8 cellular contexts compared by ENCODE assay signal in genomic region chr19:38849147-38849745, GRCh38. TPM values are rescaled to one million over a fixed set of nuclear protein-coding genes. Genes with fewer than 3 reads are reported as not detected.
DNase-seq lines count a peak whose midpoint lies in the region; ATAC-seq and TF ChIP-seq lines count a peak whose summit lies in the region.

No MANE protein-coding gene starts in this region.

- H3K36me3 Mint-ChIP-seq in CD8-positive, alpha-beta memory T cell = peaks cover 12 to 62% (median 22%) of the 10 kb centered on the region in 3 donors
- H3K36me3 Mint-ChIP-seq in activated T-helper 2 cell treated with anti-CD3 and anti-CD28 coated beads, Interferon-gamma antibody, Interleukin-2, Interleukin-4, amounts not matched to agents 10 μg/mL and 5 μg/mL and 100 μg/mL, durations not matched to agents 14 hours and 24 hours and 36 hours (ENCODE audit: low read depth) = peaks cover 48% of the 10 kb centered on the region
- peaks cover 5 to 48% (median 21%) of the 10 kb centered on the region in 3 donors for H3K36me3 Mint-ChIP-seq in naive thymus-derived CD8-positive, alpha-beta T cell
- H3K36me3 Mint-ChIP-seq in stimulated activated memory B cell treated with anti-CD40 and anti-IgM and Interleukin-4, amounts not matched to agents 10 μg/mL and 1 μg/mL and 100 μg/mL, for 72 hours = peaks cover 46% of the 10 kb centered on the region

- H3K27ac Mint-ChIP-seq in CD8-positive, alpha-beta memory T cell = peak overlapping the region; percentile 78 to 100 (median 98)
- peak overlapping the region; percentile 99 for H3K27ac Mint-ChIP-seq in activated T-helper 2 cell treated with anti-CD3 and anti-CD28 coated beads, Interferon-gamma antibody, Interleukin-2, Interleukin-4, amounts not matched to agents 10 μg/mL and 5 μg/mL and 100 μg/mL, durations not matched to agents 14 hours and 24 hours and 36 hours
- peak overlapping the region; percentile 88 to 100 (median 98) for H3K27ac Mint-ChIP-seq in naive thymus-derived CD8-positive, alpha-beta T cell
- H3K27ac Mint-ChIP-seq in stimulated activated memory B cell treated with anti-CD40 and anti-IgM and Interleukin-4, amounts not matched to agents 10 μg/mL and 1 μg/mL and 100 μg/mL, for 72 hours = peak overlapping the region; percentile 97

- peak overlapping the region; percentile 88 for H3K4me3 ChIP-seq in CD8-positive, alpha-beta memory T cell (ENCODE audit: low read length)
- H3K4me3 ChIP-seq in GM23248 = peak overlapping the region; percentile 86
- peak overlapping the region; percentile 84 for H3K4me3 ChIP-seq in fibroblast of mammary gland (ENCODE audit: control insufficient read depth, low read depth, low read length)

- peaks cover 0 to 15% of the 10 kb centered on the region in 2 donors for H3K27me3 Mint-ChIP-seq in CD8-positive, alpha-beta memory T cell
- H3K27me3 Mint-ChIP-seq in activated T-helper 2 cell treated with anti-CD3 and anti-CD28 coated beads, Interferon-gamma antibody, Interleukin-2, Interleukin-4, amounts not matched to agents 10 μg/mL and 5 μg/mL and 100 μg/mL, durations not matched to agents 14 hours and 24 hours and 36 hours (ENCODE audit: low read depth) = no peaks in the 10 kb centered on the region
- H3K27me3 Mint-ChIP-seq in naive thymus-derived CD8-positive, alpha-beta T cell = peaks cover 0 to 3% (median 0%) of the 10 kb centered on the region in 5 donors
- no peaks in the 10 kb centered on the region for H3K27me3 Mint-ChIP-seq in stimulated activated memory B cell treated with anti-CD40 and anti-IgM and Interleukin-4, amounts not matched to agents 10 μg/mL and 1 μg/mL and 100 μg/mL, for 72 hours

- ATAC-seq in naive thymus-derived CD8-positive, alpha-beta T cell = peak; percentile 19 to 26
- ATAC-seq in stimulated activated memory B cell treated with anti-CD40 and anti-IgM and Interleukin-4, amounts not matched to agents 10 μg/mL and 1 μg/mL and 100 μg/mL, for 72 hours = peak; percentile 46

- no peak for TF ChIP-seq CTCF in RWPE1 (conservative IDR thresholded peaks at IDR 0.05; ENCODE audit: low read depth)
- no peak for TF ChIP-seq CTCF in fibroblast of mammary gland (conservative IDR thresholded peaks at IDR 0.05; ENCODE audit: control insufficient read depth, insufficient read depth, low read depth, low read length)

- H3K4me2 ChIP-seq in GM23248 (ENCODE audit: unreplicated experiment) = peak overlapping the region; percentile 93

- H3K27ac ChIP-seq in CD8-positive, alpha-beta memory T cell (ENCODE audit: low read depth, low read length) = peak overlapping the region; percentile 83
- H3K27ac ChIP-seq in GM23248 = peak overlapping the region; percentile 97
- peak overlapping the region; percentile 99 for H3K27ac ChIP-seq in RWPE1

- 1% methylated on average over 42 to 53 of the region's 57 CpGs for WGBS in GM23248 (ENCODE audit: low coverage in 1 of 2, low lambda C conversion rate in 2 of 2, missing lambda C conversion rate in 2 of 2), 2 experiments

- peaks cover 46% of the 10 kb centered on the region for H3K36me3 ChIP-seq in CD8-positive, alpha-beta memory T cell (ENCODE audit: insufficient read depth, low read length)
- H3K36me3 ChIP-seq in GM23248 (ENCODE audit: low read depth) = peaks cover 31% of the 10 kb centered on the region

- no peaks in the 10 kb centered on the region for H3K9me3 ChIP-seq in CD8-positive, alpha-beta memory T cell (ENCODE audit: low read length)
- no peaks in the 10 kb centered on the region for H3K9me3 ChIP-seq in GM23248 (ENCODE audit: low read depth)

- in situ Hi-C loops in GM23248 (cut with MboI) = no loop called here

- H3K79me2 ChIP-seq in GM23248 (ENCODE audit: insufficient read depth) = peaks cover 49% of the 10 kb centered on the region

- H3K9me3 Mint-ChIP-seq in CD8-positive, alpha-beta memory T cell = no peaks in the 10 kb centered on the region
- H3K9me3 Mint-ChIP-seq in activated T-helper 2 cell treated with anti-CD3 and anti-CD28 coated beads, Interferon-gamma antibody, Interleukin-2, Interleukin-4, amounts not matched to agents 10 μg/mL and 5 μg/mL and 100 μg/mL, durations not matched to agents 14 hours and 24 hours and 36 hours = no peaks in the 10 kb centered on the region
- peaks cover 0 to 4% (median 0%) of the 10 kb centered on the region in 9 donors for H3K9me3 Mint-ChIP-seq in naive thymus-derived CD8-positive, alpha-beta T cell
- H3K9me3 Mint-ChIP-seq in stimulated activated memory B cell treated with anti-CD40 and anti-IgM and Interleukin-4, amounts not matched to agents 10 μg/mL and 1 μg/mL and 100 μg/mL, for 72 hours = no peaks in the 10 kb centered on the region

- peaks cover 59 to 69% (median 69%) of the 10 kb centered on the region in 3 donors for H3K4me1 Mint-ChIP-seq in CD8-positive, alpha-beta memory T cell
- peaks cover 37% of the 10 kb centered on the region for H3K4me1 Mint-ChIP-seq in activated T-helper 2 cell treated with anti-CD3 and anti-CD28 coated beads, Interferon-gamma antibody, Interleukin-2, Interleukin-4, amounts not matched to agents 10 μg/mL and 5 μg/mL and 100 μg/mL, durations not matched to agents 14 hours and 24 hours and 36 hours (ENCODE audit: low read depth)
- peaks cover 31 to 67% (median 61%) of the 10 kb centered on the region in 4 donors for H3K4me1 Mint-ChIP-seq in naive thymus-derived CD8-positive, alpha-beta T cell
- H3K4me1 Mint-ChIP-seq in stimulated activated memory B cell treated with anti-CD40 and anti-IgM and Interleukin-4, amounts not matched to agents 10 μg/mL and 1 μg/mL and 100 μg/mL, for 72 hours = peaks cover 56% of the 10 kb centered on the region

- H3F3A ChIP-seq in GM23248 (ENCODE audit: insufficient read depth) = peaks cover 24% of the 10 kb centered on the region

- H3K27me3 ChIP-seq in CD8-positive, alpha-beta memory T cell (ENCODE audit: insufficient read depth, low read length, poor library complexity, severe bottlenecking) = no peaks in the 10 kb centered on the region
- H3K27me3 ChIP-seq in GM23248 (replicated peaks; ENCODE audit: insufficient read depth) = no peaks in the 10 kb centered on the region

- intact Hi-C loops in activated T-helper 2 cell treated with anti-CD3 and anti-CD28 coated beads, Interferon-gamma antibody, Interleukin-2, Interleukin-4, amounts not matched to agents 10 μg/mL and 5 μg/mL and 100 μg/mL, durations not matched to agents 14 hours and 24 hours and 36 hours (cut with micrococcal nuclease) = loop anchor here (10.0 kb wide), 1 partner anchor 496 kb away; the partner anchor contains the start of gene SAMD4B

- peak; percentile 94 to 99 (median 97) for DNase-seq in CD8-positive, alpha-beta memory T cell
- DNase-seq in GM23248 (peak; percentile 98), M059J (ENCODE audit: low read depth) (peak; percentile 90), RWPE1 (ENCODE audit: low spot score) (peak; percentile 98), fibroblast of mammary gland (ENCODE audit: low read depth) (peak; percentile 92)
- peak; percentile 95 for DNase-seq in activated T-helper 2 cell treated with anti-CD3 and anti-CD28 coated beads, Interferon-gamma antibody, Interleukin-2, Interleukin-4, amounts not matched to agents 10 μg/mL and 5 μg/mL and 100 μg/mL, durations not matched to agents 14 hours and 24 hours and 36 hours (ENCODE audit: low spot score)
- peak; percentile 94 to 100 (median 97) for DNase-seq in naive thymus-derived CD8-positive, alpha-beta T cell

- H3K4me1 ChIP-seq in CD8-positive, alpha-beta memory T cell (ENCODE audit: insufficient read depth, low read length) = peaks cover 65% of the 10 kb centered on the region
- H3K4me1 ChIP-seq in GM23248 (ENCODE audit: insufficient read depth) = peaks cover 13% of the 10 kb centered on the region; the same call in 1 of the 2 replicates

- H3K4me3 Mint-ChIP-seq in CD8-positive, alpha-beta memory T cell = peak overlapping the region; percentile 60 to 97 (median 94)
- peak overlapping the region; percentile 90 for H3K4me3 Mint-ChIP-seq in activated T-helper 2 cell treated with anti-CD3 and anti-CD28 coated beads, Interferon-gamma antibody, Interleukin-2, Interleukin-4, amounts not matched to agents 10 μg/mL and 5 μg/mL and 100 μg/mL, durations not matched to agents 14 hours and 24 hours and 36 hours (ENCODE audit: low read depth)
- peak overlapping the region; percentile 92 to 99 (median 94) for H3K4me3 Mint-ChIP-seq in naive thymus-derived CD8-positive, alpha-beta T cell
- H3K4me3 Mint-ChIP-seq in stimulated activated memory B cell treated with anti-CD40 and anti-IgM and Interleukin-4, amounts not matched to agents 10 μg/mL and 1 μg/mL and 100 μg/mL, for 72 hours = peak overlapping the region; percentile 93

- CTCF ChIA-PET in CD8-positive, alpha-beta memory T cell (lab: Charles Lee) = interaction anchor here (0.6 to 2.4 kb wide), 13 partner anchors 9 to 101 kb away, joined by 3 to 13 read pairs (median 4); partner anchors contain the start of genes ECH1, MRPS12, NFKBIB and RINL
- CTCF ChIA-PET in RWPE1 (lab: Yijun Ruan, JAX) = interaction anchor here (0.8 kb wide), 1 partner anchor 10 kb away, joined by 6 read pairs; no protein-coding TSS in a partner anchor

- POLR2A ChIA-PET in CD8-positive, alpha-beta memory T cell (lab: Charles Lee) = interaction anchor here (0.5 to 4.8 kb wide), 18 partner anchors 8 to 1751 kb away, joined by 3 to 59 read pairs (median 5); partner anchors contain the start of genes ACTN4, ECH1, FAM98C and MRPS12
- POLR2A ChIA-PET in RWPE1 (lab: Yijun Ruan, JAX; ENCODE audit: low non-redundant PET) = interaction anchor here (0.5 to 1.3 kb wide), 4 partner anchors 9 to 81 kb away, joined by 3 to 5 read pairs (median 3); partner anchors contain the start of genes MRPS12 and SARS2
- POLR2A ChIA-PET in naive thymus-derived CD8-positive, alpha-beta T cell (lab: Charles Lee) = interaction anchor here (0.6 to 9.5 kb wide), 23 partner anchors 9 to 1041 kb away, joined by 3 to 302 read pairs (median 5); partner anchors contain the start of genes ECH1, EIF3K, FAM98C and MAP4K1

- peak overlapping the region; percentile 96 for H3K9ac ChIP-seq in GM23248

- no peak overlapping the region for H2AFZ ChIP-seq in GM23248

- H3K9me2 ChIP-seq in GM23248 (ENCODE audit: insufficient read depth) = no peaks in the 10 kb centered on the region

- peaks cover 7% of the 10 kb centered on the region; the same call in 1 of the 2 replicates for H4K20me1 ChIP-seq in GM23248 (ENCODE audit: insufficient read depth)

RNA-seq across cellular contexts. Expression of gene HNRNPL, which starts 0.5 kb away (rescaled TPM):
- 100 to 1,000 TPM; 656 to 679 TPM for total RNA-seq in CD8-positive, alpha-beta memory T cell
- 73.4 TPM for polyA plus RNA-seq in CD8-positive, alpha-beta memory T cell
- total RNA-seq in GM23248 (2014; rRNA removed; shearing (Covaris generic)) = 208 and 245 TPM in 2 replicates
- 123 and 126 TPM in 2 replicates for polyA plus RNA-seq in GM23248 (2016; fragmentation: Nextera tagmentation; extraction: Ambion mirVana)
- total RNA-seq in M059J (2014; rRNA removed; shearing (Covaris generic)) = 208 and 271 TPM in 2 replicates
- 700 and 708 TPM in 2 replicates for total RNA-seq in activated T-helper 2 cell treated with anti-CD3 and anti-CD28 coated beads, Interferon-gamma antibody, Interleukin-2, Interleukin-4, amounts not matched to agents 10 μg/mL and 5 μg/mL and 100 μg/mL, durations not matched to agents 14 hours and 24 hours and 36 hours
- total RNA-seq in naive thymus-derived CD8-positive, alpha-beta T cell = 100 to 1,000 TPM; 390 to 406 TPM
- polyA plus RNA-seq in naive thymus-derived CD8-positive, alpha-beta T cell = 10 to 100 TPM; 70.6 to 77.6 (median 71.4) TPM

RNA-seq across cellular contexts. Expression of gene ECH1, which starts 17.7 kb away (rescaled TPM):
- total RNA-seq in CD8-positive, alpha-beta memory T cell = 100 to 1,000 TPM; 111 to 114 TPM
- polyA plus RNA-seq in CD8-positive, alpha-beta memory T cell = 272 TPM
- 29.7 and 31.6 TPM in 2 replicates for total RNA-seq in GM23248 (2014; rRNA removed; shearing (Covaris generic))
- polyA plus RNA-seq in GM23248 (2016; fragmentation: Nextera tagmentation; extraction: Ambion mirVana) = 106 and 107 TPM in 2 replicates
- total RNA-seq in M059J (2014; rRNA removed; shearing (Covaris generic)) = 31.9 and 33.0 TPM in 2 replicates
- total RNA-seq in activated T-helper 2 cell treated with anti-CD3 and anti-CD28 coated beads, Interferon-gamma antibody, Interleukin-2, Interleukin-4, amounts not matched to agents 10 μg/mL and 5 μg/mL and 100 μg/mL, durations not matched to agents 14 hours and 24 hours and 36 hours = 180 and 183 TPM in 2 replicates
- total RNA-seq in naive thymus-derived CD8-positive, alpha-beta T cell = 100 to 1,000 TPM; 118 to 138 TPM
- polyA plus RNA-seq in naive thymus-derived CD8-positive, alpha-beta T cell = 100 to 1,000 TPM; 218 to 291 (median 238) TPM

RNA-seq across cellular contexts. Expression of gene RINL, which starts 28.8 kb away (rescaled TPM):
- total RNA-seq in CD8-positive, alpha-beta memory T cell = 10 to 100 TPM; 82.3 to 85.4 TPM
- 42.6 TPM for polyA plus RNA-seq in CD8-positive, alpha-beta memory T cell
- 1.0 and 5.8 TPM in 2 replicates for total RNA-seq in GM23248 (2014; rRNA removed; shearing (Covaris generic))
- 2.0 and 2.6 TPM in 2 replicates for polyA plus RNA-seq in GM23248 (2016; fragmentation: Nextera tagmentation; extraction: Ambion mirVana)
- total RNA-seq in M059J (2014; rRNA removed; shearing (Covaris generic)) = 0.57 and 1.0 TPM in 2 replicates
- 70.2 and 73.4 TPM in 2 replicates for total RNA-seq in activated T-helper 2 cell treated with anti-CD3 and anti-CD28 coated beads, Interferon-gamma antibody, Interleukin-2, Interleukin-4, amounts not matched to agents 10 μg/mL and 5 μg/mL and 100 μg/mL, durations not matched to agents 14 hours and 24 hours and 36 hours
- 10 to 100 TPM; 52.9 to 55.0 TPM for total RNA-seq in naive thymus-derived CD8-positive, alpha-beta T cell
- polyA plus RNA-seq in naive thymus-derived CD8-positive, alpha-beta T cell = 10 to 100 TPM; 29.9 to 64.7 (median 40.5) TPM

RNA-seq across cellular contexts. Expression of gene LGALS4, which starts 36.5 kb away (rescaled TPM):
- 1 to 10 TPM; 1.2 to 1.8 TPM for total RNA-seq in CD8-positive, alpha-beta memory T cell
- 0.44 TPM for polyA plus RNA-seq in CD8-positive, alpha-beta memory T cell
- total RNA-seq in GM23248 (2014; rRNA removed; shearing (Covaris generic)) = not detected in 2 replicates
- polyA plus RNA-seq in GM23248 (2016; fragmentation: Nextera tagmentation; extraction: Ambion mirVana) = 0.19 TPM in 1 of 2 replicates, not detected in the other
- not detected in 2 replicates for total RNA-seq in M059J (2014; rRNA removed; shearing (Covaris generic))
- total RNA-seq in activated T-helper 2 cell treated with anti-CD3 and anti-CD28 coated beads, Interferon-gamma antibody, Interleukin-2, Interleukin-4, amounts not matched to agents 10 μg/mL and 5 μg/mL and 100 μg/mL, durations not matched to agents 14 hours and 24 hours and 36 hours = 1.6 and 2.0 TPM in 2 replicates
- 10 to 100 TPM in 1 of 2 experiments, 1 to 10 TPM in 1; 9.6 to 10.7 TPM for total RNA-seq in naive thymus-derived CD8-positive, alpha-beta T cell
- under 1 TPM in 1 of 3 donors, not detected in 2; 0.27 TPM for polyA plus RNA-seq in naive thymus-derived CD8-positive, alpha-beta T cell

RNA-seq across cellular contexts. Expression of gene SIRT2, which starts 50.2 kb away (rescaled TPM):
- 10 to 100 TPM; 33.6 to 36.5 TPM for total RNA-seq in CD8-positive, alpha-beta memory T cell
- polyA plus RNA-seq in CD8-positive, alpha-beta memory T cell = 51.2 TPM
- 57.9 and 64.4 TPM in 2 replicates for total RNA-seq in GM23248 (2014; rRNA removed; shearing (Covaris generic))
- polyA plus RNA-seq in GM23248 (2016; fragmentation: Nextera tagmentation; extraction: Ambion mirVana) = 41.3 and 44.7 TPM in 2 replicates
- total RNA-seq in M059J (2014; rRNA removed; shearing (Covaris generic)) = 63.3 and 77.1 TPM in 2 replicates
- 29.0 and 30.2 TPM in 2 replicates for total RNA-seq in activated T-helper 2 cell treated with anti-CD3 and anti-CD28 coated beads, Interferon-gamma antibody, Interleukin-2, Interleukin-4, amounts not matched to agents 10 μg/mL and 5 μg/mL and 100 μg/mL, durations not matched to agents 14 hours and 24 hours and 36 hours
- 10 to 100 TPM; 46.0 to 50.7 TPM for total RNA-seq in naive thymus-derived CD8-positive, alpha-beta T cell
- polyA plus RNA-seq in naive thymus-derived CD8-positive, alpha-beta T cell = 10 to 100 TPM; 28.2 to 48.0 (median 33.5) TPM

Comparison
In these comparisons a context has a peak if more than half of its experiments do, and no peak if none do; other contexts are left out.
1. Peak in every context shown above with its lines: DNase-seq, ATAC-seq, H3K4me3 ChIP-seq and H3K27ac ChIP-seq.